Comparison of ENCODE assay signal across 12 cellular contexts in genomic region chr7:45689011-45689796, GRCh38.
DNase-seq lines count a peak whose midpoint lies in the region; ATAC-seq and TF ChIP-seq lines count a peak whose summit lies in the region.
"Had no signal": no experiment of that assay in that cellular context is flagged by ENCODE, and none has a peak within 500 bp of the region (broad histone marks: within the 10 kb centered on the region; RNA-seq: fewer than 3 reads in every experiment).

No MANE protein-coding gene starts in this region.

- WGBS in right lobe of liver (ENCODE audit: insufficient coverage, low coverage, low lambda C conversion rate, missing lambda C conversion rate): 30% methylated on average over 5 of the region's 10 CpGs

- H3K4me1 ChIP-seq in right lobe of liver: peaks cover 0 to 31% (median 11%) of the 10 kb centered on the region in 4 donors

- ATAC-seq in right lobe of liver (peak in 1 of 4 donors; percentile 42), GM19467 (IDR thresholded peaks at IDR 0.05; ENCODE audit: unreplicated experiment) (no peak)
- ATAC-seq: sciatic nerve had no signal

- H3K9me3 ChIP-seq in right lobe of liver: no peaks in the 10 kb centered on the region

- TF ChIP-seq CTCF in AG09319 (IDR thresholded peaks at IDR 0.05; ENCODE audit: low read depth, low read length) (no peak), brain microvascular endothelial cell (IDR thresholded peaks at IDR 0.05; ENCODE audit: low read depth, low read length, missing control alignments) (no peak), right lobe of liver (IDR thresholded peaks at IDR 0.05) (no peak)

- intact Hi-C loops in right lobe of liver (cut with DNase I): no loop called here

- H3K27ac ChIP-seq in brain microvascular endothelial cell (peak overlapping the region; percentile 35), right lobe of liver (peak overlapping the region; percentile 33 to 95 (median 88))

- H3K27me3 ChIP-seq in brain microvascular endothelial cell (replicated peaks) (no peaks in the 10 kb centered on the region), right lobe of liver (no peaks in the 10 kb centered on the region)

- DNase-seq in AG09319 (ENCODE audit: extremely low read depth, low read depth) (peak; percentile 15), M059J (ENCODE audit: low read depth) (peak; percentile 88), brain microvascular endothelial cell (peak; percentile 85), right lobe of liver (peak in 1 of 3 donors; percentile 23), NCI-H446 treated with DMSO at 0.1 percent for 48 hours (lab: John Stamatoyannopoulos, UW) (no peak), RPMI8226 (no peak), NCI-H748 (lab: John Stamatoyannopoulos, UW; ENCODE audit: unreplicated experiment) (no peak)
- DNase-seq: GOT3, left cardiac atrium, NCI-H2171 had no signal

- no peak for TF ChIP-seq POLR2A in right lobe of liver (IDR thresholded peaks at IDR 0.05)

- no peaks in the 10 kb centered on the region for H3K36me3 ChIP-seq in brain microvascular endothelial cell (replicated peaks)
- H3K36me3 ChIP-seq in right lobe of liver: no peaks in the 10 kb centered on the region

- in situ Hi-C loops in brain microvascular endothelial cell (cut with HindIII; ENCODE audit: low pct_ligation_motif_present, low sequenced_read_pairs): no loop called here

- H3K4me3 ChIP-seq in brain microvascular endothelial cell (ENCODE audit: low read depth, low read length) (no peak overlapping the region), right lobe of liver (no peak overlapping the region)

Comparison
In these comparisons a context has a peak if more than half of its experiments do, and no peak if none do; other contexts are left out.
1. DNase-seq: peak in AG09319 (single experiment), M059J (single experiment) and brain microvascular endothelial cell (single experiment); none in NCI-H446 treated with DMSO at 0.1 percent for 48 hours (single experiment), RPMI8226 (single experiment) and NCI-H748 (single experiment).